In the genomic region with DNA sequence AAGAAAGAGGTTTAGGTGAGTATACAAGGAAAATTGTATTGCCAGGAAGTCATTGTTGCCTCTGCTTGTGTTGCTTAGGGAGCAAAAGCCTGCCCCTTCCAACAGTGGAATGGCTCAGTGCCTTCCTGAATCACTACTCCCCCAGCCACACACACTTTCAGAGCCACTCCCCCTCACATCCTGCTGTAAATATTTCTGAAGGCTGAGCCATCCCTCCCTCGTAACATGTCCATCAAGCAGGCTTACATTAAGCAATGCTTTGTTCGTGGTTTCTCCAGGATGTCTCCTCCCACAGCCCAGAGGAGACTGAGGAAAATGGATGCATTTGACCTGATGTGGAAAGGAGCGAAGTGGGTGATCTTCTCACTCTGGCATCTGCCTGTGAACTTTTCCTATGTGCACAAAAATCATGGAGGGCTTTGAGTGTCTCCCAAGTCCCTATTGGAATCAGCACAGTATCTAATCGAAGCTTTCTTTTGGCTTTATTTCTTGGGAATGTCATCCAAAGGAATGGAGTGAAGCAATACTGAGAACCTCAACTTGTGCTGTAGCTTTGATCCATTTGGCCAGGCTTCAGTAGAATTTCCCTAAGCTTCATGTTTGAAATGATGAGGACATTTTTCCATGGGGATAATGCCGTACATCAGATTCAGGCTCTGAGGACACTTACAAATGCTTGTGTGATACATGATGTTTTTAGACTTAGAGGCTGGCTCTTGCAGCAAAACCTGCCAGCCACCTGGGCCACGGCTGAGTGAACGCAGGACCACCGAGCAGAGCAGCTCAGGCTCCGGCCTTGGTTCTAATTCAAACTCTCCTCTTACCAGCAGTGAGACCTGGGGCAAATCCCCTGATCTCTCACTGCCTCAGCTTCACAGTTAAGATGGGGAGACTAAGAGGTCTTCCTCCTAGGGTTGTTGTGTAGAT, we compare ENCODE assay signal across 9 cellular contexts.
DNase-seq lines count a peak whose midpoint lies in the region; ATAC-seq, FAIRE-seq and TF ChIP-seq lines count a peak whose summit lies in the region.
"Had no signal": no experiment of that assay in that cellular context is flagged by ENCODE, and none has a peak within 500 bp of the region (broad histone marks: within the 10 kb centered on the region; RNA-seq: fewer than 3 reads in every experiment).

No MANE protein-coding gene starts in this region.

- H3K4me3 Mint-ChIP-seq in neural crest cell = no peak overlapping the region

- H3K36me3 ChIP-seq in kidney (ENCODE audit: control insufficient read depth in 1 of 2, insufficient read depth in 2 of 2, low read length in 2 of 2) = no peaks in the 10 kb centered on the region

- peak overlapping the region; percentile 15 for H3K27ac Mint-ChIP-seq in neural crest cell (ENCODE audit: unreplicated experiment)

- intact Hi-C loops in kidney (cut with DNase I) = no loop called here

- no peak overlapping the region for H3K9ac ChIP-seq in kidney (ENCODE audit: low read length in 2 of 2)

- DNase-seq in COLO829 (ENCODE audit: low spot score) (peak; percentile 68), NCI-H774 (lab: John Stamatoyannopoulos, UW) (peak; percentile 38), neural crest cell (ENCODE audit: low read depth, low spot score) (no peak), kidney (no peak), NCI-H2171 (lab: John Stamatoyannopoulos, UW) (no peak)

- H3K4me1 ChIP-seq in kidney (ENCODE audit: control insufficient read depth in 1 of 2, insufficient read depth in 1 of 2, low read depth in 1 of 2, low read length in 2 of 2) = no peaks in the 10 kb centered on the region

- no peaks in the 10 kb centered on the region for H3K9me3 ChIP-seq in kidney (ENCODE audit: control insufficient read depth in 1 of 2, low read length in 2 of 2)

- no peak for ATAC-seq in HG03439 (IDR thresholded peaks at IDR 0.05; ENCODE audit: unreplicated experiment)
- no peak for ATAC-seq in GM21723 (IDR thresholded peaks at IDR 0.05; ENCODE audit: unreplicated experiment)

- H3K27me3 Mint-ChIP-seq in neural crest cell (ENCODE audit: low read depth) = no peaks in the 10 kb centered on the region

- FAIRE-seq in endometrium (lab: Jason Lieb, UNC) = peak; percentile 65
- no peak for FAIRE-seq in kidney (lab: Jason Lieb, UNC)
- FAIRE-seq: GM18507 had no signal

- no peaks in the 10 kb centered on the region for H3K9me3 Mint-ChIP-seq in neural crest cell

- peaks cover 24% of the 10 kb centered on the region for H3K4me1 Mint-ChIP-seq in neural crest cell

- no peaks in the 10 kb centered on the region for H3K36me3 Mint-ChIP-seq in neural crest cell (ENCODE audit: low read depth)

- no peak overlapping the region for H3K27ac ChIP-seq in kidney (ENCODE audit: low read depth in 2 of 2, low read length in 2 of 2)

- H3K4me3 ChIP-seq in kidney (ENCODE audit: low read length in 2 of 2) = no peak overlapping the region

- TF ChIP-seq CTCF in neural crest cell (conservative IDR thresholded peaks at IDR 0.05) (no peak), kidney (IDR thresholded peaks at IDR 0.05; ENCODE audit: borderline replicate concordance, extremely low read depth, insufficient read depth) (no peak)

Comparison
In these comparisons a context has a peak if more than half of its experiments do, and no peak if none do; other contexts are left out.
1. DNase-seq: peak in COLO829 (single experiment) and NCI-H774 (single experiment); none in neural crest cell (single experiment), kidney (single experiment) and NCI-H2171 (single experiment).